ENCODE assay signal across 1 cellular context in genomic region chr10:103069453-103070331, GRCh38.
TF ChIP-seq lines count a peak whose summit lies in the region.

No MANE protein-coding gene starts in this region.

TF ChIP-seq in HepG2, 621 proteins besides CTCF, POLR2A, EP300 and RAD21 (continued from another document):
- 0 out of 4 replicates have a peak, but pooled peaks of 1 of the 2 experiments have one; percentile 30 for TF ChIP-seq HMGXB4 (CRISPR knock-in tag; IDR thresholded peaks at IDR 0.05; ENCODE audit: borderline replicate concordance in 1 of 2, low read depth in 1 of 2)
- TF ChIP-seq MXD3 (CRISPR knock-in tag; IDR thresholded peaks at IDR 0.05) = no peak
- no peak for TF ChIP-seq PRDM10 (CRISPR knock-in tag; IDR thresholded peaks at IDR 0.05; ENCODE audit: low read depth)
- no peak for TF ChIP-seq ATF3 (CRISPR knock-in tag; IDR thresholded peaks at IDR 0.05)
- TF ChIP-seq MEIS1 (CRISPR knock-in tag; IDR thresholded peaks at IDR 0.05; ENCODE audit: borderline replicate concordance) = no peak
- TF ChIP-seq BCLAF1 (IDR thresholded peaks at IDR 0.05) = no peak
- TF ChIP-seq DBP (CRISPR knock-in tag; IDR thresholded peaks at IDR 0.05; ENCODE audit: not compliant biosample characterization) = no peak
- no peak for TF ChIP-seq ZSCAN31 (CRISPR knock-in tag; IDR thresholded peaks at IDR 0.05; ENCODE audit: low read depth)
- no peak for TF ChIP-seq SMAD1 (CRISPR knock-in tag; IDR thresholded peaks at IDR 0.05; ENCODE audit: borderline replicate concordance, low read depth)
- TF ChIP-seq SP1 (IDR thresholded peaks at IDR 0.05) = no peak
- 0 out of 2 replicates have a peak, but pooled peaks have one; percentile 14 for TF ChIP-seq SP1 (CRISPR knock-in tag; IDR thresholded peaks at IDR 0.05)
- 0 out of 2 replicates have a peak, but pooled peaks have one; percentile 36 for TF ChIP-seq SALL2 (CRISPR knock-in tag; IDR thresholded peaks at IDR 0.05)
- TF ChIP-seq ZKSCAN1 (IDR thresholded peaks at IDR 0.05; ENCODE audit: low read length) = no peak
- no peak for TF ChIP-seq ARNT (IDR thresholded peaks at IDR 0.05)
- no peak for TF ChIP-seq ZNF577 (CRISPR knock-in tag; IDR thresholded peaks at IDR 0.05; ENCODE audit: borderline replicate concordance, low read depth)
- TF ChIP-seq ZKSCAN8 (CRISPR knock-in tag; IDR thresholded peaks at IDR 0.05; ENCODE audit: borderline replicate concordance) = no peak
- no peak for TF ChIP-seq ZFP41 (CRISPR knock-in tag; IDR thresholded peaks at IDR 0.05; ENCODE audit: borderline replicate concordance)
- no peak for TF ChIP-seq ZNF276 (CRISPR knock-in tag; IDR thresholded peaks at IDR 0.05; ENCODE audit: low read depth)
- TF ChIP-seq THAP8 (CRISPR knock-in tag; IDR thresholded peaks at IDR 0.05; ENCODE audit: borderline replicate concordance) = no peak
- no peak for TF ChIP-seq NR0B2 (CRISPR knock-in tag; IDR thresholded peaks at IDR 0.05)
- TF ChIP-seq XRCC5 (optimal IDR thresholded peaks at IDR 0.05; ENCODE audit: low read length) = peak; percentile 25
- TF ChIP-seq PPARG (CRISPR knock-in tag; conservative IDR thresholded peaks at IDR 0.05) = 0 out of 2 replicates have a peak, but pooled peaks have one; percentile 24
- TF ChIP-seq ARID2 (CRISPR knock-in tag; IDR thresholded peaks at IDR 0.05; ENCODE audit: borderline replicate concordance) = no peak
- TF ChIP-seq AKAP8 (CRISPR knock-in tag; IDR thresholded peaks at IDR 0.05) = no peak
- TF ChIP-seq SMC3 (IDR thresholded peaks at IDR 0.05; ENCODE audit: low read length) = peak; percentile 87
- TF ChIP-seq PCBP1 (IDR thresholded peaks at IDR 0.05; ENCODE audit: borderline replicate concordance, low read depth, low read length) = no peak
- no peak for TF ChIP-seq ZNF770 (CRISPR knock-in tag; IDR thresholded peaks at IDR 0.05)
- TF ChIP-seq ASH2L (IDR thresholded peaks at IDR 0.05; ENCODE audit: insufficient read length, low read depth, low read length) = peak; percentile 13
- TF ChIP-seq ARNTL (CRISPR knock-in tag; IDR thresholded peaks at IDR 0.05) = no peak
- TF ChIP-seq ZNF891 (CRISPR knock-in tag; IDR thresholded peaks at IDR 0.05) = peak; percentile 25; the same call in 1 of the 2 replicates
- TF ChIP-seq ZNF687 (CRISPR knock-in tag; IDR thresholded peaks at IDR 0.05) = peak; percentile 39
- no peak for TF ChIP-seq ZNF724P (CRISPR knock-in tag; IDR thresholded peaks at IDR 0.05; ENCODE audit: borderline replicate concordance)
- TF ChIP-seq ZBTB49 (CRISPR knock-in tag; IDR thresholded peaks at IDR 0.05; ENCODE audit: borderline replicate concordance) = no peak
